Comparison of ENCODE assay signal across 1 cellular context in genomic region chr4:147778942-147779341, GRCh38.
A peak's percentile ranks its signal among the peaks of the same experiment; 100 is the strongest.
TF ChIP-seq lines count a peak whose summit lies in the region.

No MANE protein-coding gene starts in this region.

TF ChIP-seq in GM12878, 131 proteins besides CTCF, POLR2A, EP300 and RAD21 (continues in another document):
- TF ChIP-seq CUX1 (IDR thresholded peaks at IDR 0.05; ENCODE audit: insufficient replicate concordance, low read depth, low read length): peak; percentile 94
- TF ChIP-seq MTA3 (IDR thresholded peaks at IDR 0.05; ENCODE audit: borderline replicate concordance, low read length): peak; percentile 63; the same call in 1 of the 2 replicates
- peak; percentile 71; the same call in 1 of the 2 replicates for TF ChIP-seq IRF4 (IDR thresholded peaks at IDR 0.05; ENCODE audit: low read depth, low read length)
- TF ChIP-seq PML (IDR thresholded peaks at IDR 0.05; ENCODE audit: low read length): no peak
- peak; percentile 84; the same call in 1 of the 2 replicates for TF ChIP-seq PAX5 (IDR thresholded peaks at IDR 0.05; ENCODE audit: borderline replicate concordance, low read depth, low read length)
- TF ChIP-seq MEF2B (IDR thresholded peaks at IDR 0.05; ENCODE audit: partially characterized antibody, poor library complexity, severe bottlenecking): peak; percentile 67
- peak; percentile 99 for TF ChIP-seq BHLHE40 (IDR thresholded peaks at IDR 0.05; ENCODE audit: borderline replicate concordance in 1 of 2, low read depth in 2 of 2, low read length in 1 of 2)
- peak; percentile 63; the same call in 1 of the 2 replicates for TF ChIP-seq MEF2A (IDR thresholded peaks at IDR 0.05; ENCODE audit: insufficient read depth, low read depth, low read length)
- TF ChIP-seq GATAD2B (conservative IDR thresholded peaks at IDR 0.05; ENCODE audit: low read depth): peak; percentile 61; the same call in 1 of the 2 replicates
- TF ChIP-seq MTA2 (IDR thresholded peaks at IDR 0.05; ENCODE audit: low read depth): 0 out of 2 replicates have a peak, but pooled peaks have one; percentile 51
- TF ChIP-seq TCF12 (IDR thresholded peaks at IDR 0.05; ENCODE audit: low read depth, low read length): peak; percentile 84
- no peak for TF ChIP-seq PRDM15 (CRISPR knock-in tag; IDR thresholded peaks at IDR 0.05)
- peak; percentile 75; the same call in 1 of the 2 replicates for TF ChIP-seq POLR2AphosphoS5 (IDR thresholded peaks at IDR 0.05; ENCODE audit: low read length)
- TF ChIP-seq, protein P1, sequence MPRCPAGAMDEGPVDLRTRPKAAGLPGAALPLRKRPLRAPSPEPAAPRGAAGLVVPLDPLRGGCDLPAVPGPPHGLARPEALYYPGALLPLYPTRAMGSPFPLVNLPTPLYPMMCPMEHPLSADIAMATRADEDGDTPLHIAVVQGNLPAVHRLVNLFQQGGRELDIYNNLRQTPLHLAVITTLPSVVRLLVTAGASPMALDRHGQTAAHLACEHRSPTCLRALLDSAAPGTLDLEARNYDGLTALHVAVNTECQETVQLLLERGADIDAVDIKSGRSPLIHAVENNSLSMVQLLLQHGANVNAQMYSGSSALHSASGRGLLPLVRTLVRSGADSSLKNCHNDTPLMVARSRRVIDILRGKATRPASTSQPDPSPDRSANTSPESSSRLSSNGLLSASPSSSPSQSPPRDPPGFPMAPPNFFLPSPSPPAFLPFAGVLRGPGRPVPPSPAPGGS (IDR thresholded peaks at IDR 0.05; ENCODE audit: borderline replicate concordance, insufficient read depth, low read depth, low read length, poor library complexity, severe bottlenecking): peak; percentile 97
- no peak for TF ChIP-seq CBX3 (IDR thresholded peaks at IDR 0.05; ENCODE audit: borderline replicate concordance, low read depth)
- peak; percentile 66; the same call in 1 of the 2 replicates for TF ChIP-seq BCL11A (IDR thresholded peaks at IDR 0.05; ENCODE audit: low read depth, low read length)
- TF ChIP-seq PKNOX1 (IDR thresholded peaks at IDR 0.05): 0 out of 2 replicates have a peak, but pooled peaks have one; percentile 4
- peak; percentile 39; the same call in 1 of the 2 replicates for TF ChIP-seq RELB (IDR thresholded peaks at IDR 0.05; ENCODE audit: low read depth)
- TF ChIP-seq CREM (IDR thresholded peaks at IDR 0.05; ENCODE audit: low read depth): peak; percentile 72; the same call in 1 of the 2 replicates
- peak; percentile 63 for TF ChIP-seq IKZF1 (conservative IDR thresholded peaks at IDR 0.05)
- TF ChIP-seq JUNB (IDR thresholded peaks at IDR 0.05): peak; percentile 19; the same call in 1 of the 2 replicates
- TF ChIP-seq RUNX3 (IDR thresholded peaks at IDR 0.05; ENCODE audit: low read length): peak; percentile 87
- peak; percentile 76 to 88 for TF ChIP-seq IKZF2 (IDR thresholded peaks at IDR 0.05)
- TF ChIP-seq CBX5 (IDR thresholded peaks at IDR 0.05; ENCODE audit: low read depth): peak; percentile 35; the same call in 1 of the 2 replicates
- TF ChIP-seq FOXM1 (IDR thresholded peaks at IDR 0.05; ENCODE audit: low read depth, low read length): 0 out of 2 replicates have a peak, but pooled peaks have one; percentile 41
- peak; percentile 57; the same call in 1 of the 2 replicates for TF ChIP-seq ATF7 (IDR thresholded peaks at IDR 0.05; ENCODE audit: low read depth)
- TF ChIP-seq SMARCA5 (IDR thresholded peaks at IDR 0.05): peak; percentile 63; the same call in 1 of the 2 replicates
- no peak; the same call in 1 of the 2 replicates for TF ChIP-seq ZBED1 (IDR thresholded peaks at IDR 0.05; ENCODE audit: borderline replicate concordance)
- TF ChIP-seq, protein P2, sequence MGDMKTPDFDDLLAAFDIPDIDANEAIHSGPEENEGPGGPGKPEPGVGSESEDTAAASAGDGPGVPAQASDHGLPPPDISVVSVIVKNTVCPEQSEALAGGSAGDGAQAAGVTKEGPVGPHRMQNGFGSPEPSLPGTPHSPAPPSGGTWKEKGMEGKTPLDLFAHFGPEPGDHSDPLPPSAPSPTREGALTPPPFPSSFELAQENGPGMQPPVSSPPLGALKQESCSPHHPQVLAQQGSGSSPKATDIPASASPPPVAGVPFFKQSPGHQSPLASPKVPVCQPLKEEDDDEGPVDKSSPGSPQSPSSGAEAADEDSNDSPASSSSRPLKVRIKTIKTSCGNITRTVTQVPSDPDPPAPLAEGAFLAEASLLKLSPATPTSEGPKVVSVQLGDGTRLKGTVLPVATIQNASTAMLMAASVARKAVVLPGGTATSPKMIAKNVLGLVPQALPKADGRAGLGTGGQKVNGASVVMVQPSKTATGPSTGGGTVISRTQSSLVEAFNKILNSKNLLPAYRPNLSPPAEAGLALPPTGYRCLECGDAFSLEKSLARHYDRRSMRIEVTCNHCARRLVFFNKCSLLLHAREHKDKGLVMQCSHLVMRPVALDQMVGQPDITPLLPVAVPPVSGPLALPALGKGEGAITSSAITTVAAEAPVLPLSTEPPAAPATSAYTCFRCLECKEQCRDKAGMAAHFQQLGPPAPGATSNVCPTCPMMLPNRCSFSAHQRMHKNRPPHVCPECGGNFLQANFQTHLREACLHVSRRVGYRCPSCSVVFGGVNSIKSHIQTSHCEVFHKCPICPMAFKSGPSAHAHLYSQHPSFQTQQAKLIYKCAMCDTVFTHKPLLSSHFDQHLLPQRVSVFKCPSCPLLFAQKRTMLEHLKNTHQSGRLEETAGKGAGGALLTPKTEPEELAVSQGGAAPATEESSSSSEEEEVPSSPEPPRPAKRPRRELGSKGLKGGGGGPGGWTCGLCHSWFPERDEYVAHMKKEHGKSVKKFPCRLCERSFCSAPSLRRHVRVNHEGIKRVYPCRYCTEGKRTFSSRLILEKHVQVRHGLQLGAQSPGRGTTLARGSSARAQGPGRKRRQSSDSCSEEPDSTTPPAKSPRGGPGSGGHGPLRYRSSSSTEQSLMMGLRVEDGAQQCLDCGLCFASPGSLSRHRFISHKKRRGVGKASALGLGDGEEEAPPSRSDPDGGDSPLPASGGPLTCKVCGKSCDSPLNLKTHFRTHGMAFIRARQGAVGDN (IDR thresholded peaks at IDR 0.05): no peak
- TF ChIP-seq, protein P3, sequence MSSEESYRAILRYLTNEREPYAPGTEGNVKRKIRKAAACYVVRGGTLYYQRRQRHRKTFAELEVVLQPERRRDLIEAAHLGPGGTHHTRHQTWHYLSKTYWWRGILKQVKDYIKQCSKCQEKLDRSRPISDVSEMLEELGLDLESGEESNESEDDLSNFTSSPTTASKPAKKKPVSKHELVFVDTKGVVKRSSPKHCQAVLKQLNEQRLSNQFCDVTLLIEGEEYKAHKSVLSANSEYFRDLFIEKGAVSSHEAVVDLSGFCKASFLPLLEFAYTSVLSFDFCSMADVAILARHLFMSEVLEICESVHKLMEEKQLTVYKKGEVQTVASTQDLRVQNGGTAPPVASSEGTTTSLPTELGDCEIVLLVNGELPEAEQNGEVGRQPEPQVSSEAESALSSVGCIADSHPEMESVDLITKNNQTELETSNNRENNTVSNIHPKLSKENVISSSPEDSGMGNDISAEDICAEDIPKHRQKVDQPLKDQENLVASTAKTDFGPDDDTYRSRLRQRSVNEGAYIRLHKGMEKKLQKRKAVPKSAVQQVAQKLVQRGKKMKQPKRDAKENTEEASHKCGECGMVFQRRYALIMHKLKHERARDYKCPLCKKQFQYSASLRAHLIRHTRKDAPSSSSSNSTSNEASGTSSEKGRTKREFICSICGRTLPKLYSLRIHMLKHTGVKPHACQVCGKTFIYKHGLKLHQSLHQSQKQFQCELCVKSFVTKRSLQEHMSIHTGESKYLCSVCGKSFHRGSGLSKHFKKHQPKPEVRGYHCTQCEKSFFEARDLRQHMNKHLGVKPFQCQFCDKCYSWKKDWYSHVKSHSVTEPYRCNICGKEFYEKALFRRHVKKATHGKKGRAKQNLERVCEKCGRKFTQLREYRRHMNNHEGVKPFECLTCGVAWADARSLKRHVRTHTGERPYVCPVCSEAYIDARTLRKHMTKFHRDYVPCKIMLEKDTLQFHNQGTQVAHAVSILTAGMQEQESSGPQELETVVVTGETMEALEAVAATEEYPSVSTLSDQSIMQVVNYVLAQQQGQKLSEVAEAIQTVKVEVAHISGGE (CRISPR knock-in tag; IDR thresholded peaks at IDR 0.05): no peak
- peak; percentile 98 for TF ChIP-seq POU2F2 (IDR thresholded peaks at IDR 0.05; ENCODE audit: borderline replicate concordance, low read depth, low read length)
- TF ChIP-seq STAT1 (conservative IDR thresholded peaks at IDR 0.05): no peak
- TF ChIP-seq MAX (IDR thresholded peaks at IDR 0.05; ENCODE audit: low read depth, low read length): no peak
